Comparison of ENCODE assay signal across 21 cellular contexts in genomic region chr14:50057331-50057730, GRCh38. TPM values are rescaled to one million over a fixed set of nuclear protein-coding genes. Genes with fewer than 3 reads are reported as not detected.
DNase-seq lines count a peak whose midpoint lies in the region; ATAC-seq and TF ChIP-seq lines count a peak whose summit lies in the region.
"Had no signal": no experiment of that assay in that cellular context is flagged by ENCODE, and none has a peak within 500 bp of the region (broad histone marks: within the 10 kb centered on the region; RNA-seq: fewer than 3 reads in every experiment).

No MANE protein-coding gene starts in this region.

- H3K27me3 Mint-ChIP-seq in T-cell, result no peaks in the 10 kb centered on the region

- no peaks in the 10 kb centered on the region for H3K79me2 ChIP-seq in hepatocyte

- POLR2A ChIA-PET in T-cell (lab: Charles Lee), result no interaction called here

- H3K4me2 ChIP-seq in hepatocyte, result no peak overlapping the region
- H3K4me2 ChIP-seq: A549 had no signal

- no peaks in the 10 kb centered on the region for H3K9me3 ChIP-seq in hepatocyte (ENCODE audit: low read depth)
- H3K9me3 ChIP-seq: A549, BE2C, Peyer's patch, SJCRH30 had no signal

- peaks cover 14% of the 10 kb centered on the region for H3K36me3 Mint-ChIP-seq in T-cell
- H3K36me3 Mint-ChIP-seq in stimulated activated effector memory CD8-positive, alpha-beta T cell treated with anti-CD3 and anti-CD28 coated beads, Interleukin-12 subunit alpha, Interleukin-12 subunit beta, amount 100 ng/mL, for 72 hours, result peaks cover 30% of the 10 kb centered on the region

- no peaks in the 10 kb centered on the region for H3K27me3 ChIP-seq in hepatocyte
- H3K27me3 ChIP-seq: BE2C, Peyer's patch, SJCRH30 had no signal

- no peaks in the 10 kb centered on the region for H3K9me2 ChIP-seq in hepatocyte (replicated peaks; ENCODE audit: insufficient read depth)

- DNase-seq in activated effector memory CD4-positive, alpha-beta T cell treated with anti-CD3 and anti-CD28 coated beads, Interleukin-2, amount 50 U/mL, for 16 hours, result peak; percentile 42
- no peak for DNase-seq in activated effector memory CD4-positive, alpha-beta T cell treated with Interleukin-2 at 50 U/mL for 16 hours
- no peak for DNase-seq in T-cell
- DNase-seq in hepatocyte (ENCODE audit: low spot score), result no peak
- DNase-seq in stimulated activated effector memory CD8-positive, alpha-beta T cell treated with anti-CD3 and anti-CD28 coated beads, Interleukin-12 subunit alpha, Interleukin-12 subunit beta, amount 100 ng/mL, for 72 hours (ENCODE audit: low spot score in 2 of 2), result no peak
- no peak for DNase-seq in NCI-H1417 (lab: John Stamatoyannopoulos, UW)
- DNase-seq: activated gamma-delta T cell treated with Interleukin-2 at 50 U/mL for 16 hours; amniotic stem cell; BE2C; Calu3; NCI-H1048; NCI-H187; NCI-H2171 treated with DMSO at 0.1 percent for 48 hours; NCI-H524; NK-92 treated with Interleukin-12 subunit alpha and Interleukin-12 subunit beta, amount 100 ng/mL, for 24 hours; occipital lobe; SJCRH30 had no signal

- no peaks in the 10 kb centered on the region for H3K9me3 Mint-ChIP-seq in T-cell
- no peaks in the 10 kb centered on the region for H3K9me3 Mint-ChIP-seq in stimulated activated effector memory CD8-positive, alpha-beta T cell treated with anti-CD3 and anti-CD28 coated beads, Interleukin-12 subunit alpha, Interleukin-12 subunit beta, amount 100 ng/mL, for 72 hours

- WGBS in hepatocyte (ENCODE audit: low lambda C conversion rate, missing lambda C conversion rate), result 92% methylated on average over 5 of the region's 5 CpGs

- H3K27ac Mint-ChIP-seq in T-cell, result peak overlapping the region; percentile 64 to 77
- peak overlapping the region; percentile 85 for H3K27ac Mint-ChIP-seq in stimulated activated effector memory CD8-positive, alpha-beta T cell treated with anti-CD3 and anti-CD28 coated beads, Interleukin-12 subunit alpha, Interleukin-12 subunit beta, amount 100 ng/mL, for 72 hours

- H2AFZ ChIP-seq in hepatocyte, result no peak overlapping the region

- H3K4me1 ChIP-seq in hepatocyte (ENCODE audit: insufficient read depth), result peaks cover 27% of the 10 kb centered on the region

- no peak overlapping the region for H3K4me3 Mint-ChIP-seq in T-cell
- H3K4me3 Mint-ChIP-seq in stimulated activated effector memory CD8-positive, alpha-beta T cell treated with anti-CD3 and anti-CD28 coated beads, Interleukin-12 subunit alpha, Interleukin-12 subunit beta, amount 100 ng/mL, for 72 hours, result no peak overlapping the region

- peaks cover 52 to 59% (median 57%) of the 10 kb centered on the region in 3 donors for H3K4me1 Mint-ChIP-seq in T-cell
- peaks cover 66% of the 10 kb centered on the region for H3K4me1 Mint-ChIP-seq in stimulated activated effector memory CD8-positive, alpha-beta T cell treated with anti-CD3 and anti-CD28 coated beads, Interleukin-12 subunit alpha, Interleukin-12 subunit beta, amount 100 ng/mL, for 72 hours

- peak overlapping the region; percentile 82 for H3K27ac ChIP-seq in hepatocyte
- H3K27ac ChIP-seq: SJCRH30 had no signal

- H3K36me3 ChIP-seq in hepatocyte (replicated peaks; ENCODE audit: insufficient read depth, low read depth), result no peaks in the 10 kb centered on the region
- H3K36me3 ChIP-seq: BE2C, Peyer's patch, SJCRH30 had no signal

- TF ChIP-seq CTCF in hepatocyte (IDR thresholded peaks at IDR 0.05; ENCODE audit: poor library complexity), result no peak

- ATAC-seq in T-cell (replicated peaks in 1 of 4) (no peak), GM18861 (IDR thresholded peaks at IDR 0.05; ENCODE audit: unreplicated experiment) (no peak), GM21576 (IDR thresholded peaks at IDR 0.05; ENCODE audit: unreplicated experiment) (no peak)
- ATAC-seq in stimulated activated effector memory CD8-positive, alpha-beta T cell treated with anti-CD3 and anti-CD28 coated beads, Interleukin-12 subunit alpha, Interleukin-12 subunit beta, amount 100 ng/mL, for 72 hours, result no peak
- ATAC-seq: A549 had no signal

- no peak overlapping the region for H3K4me3 ChIP-seq in hepatocyte
- H3K4me3 ChIP-seq: A549, SJCRH30 had no signal

- H4K20me1 ChIP-seq in hepatocyte (ENCODE audit: insufficient read depth, poor library complexity, severe bottlenecking), result no peaks in the 10 kb centered on the region

- CTCF ChIA-PET in T-cell (lab: Charles Lee), result interaction anchor here in 1 of 2 donors (0.5 kb wide), 1 partner anchor 234 kb away, joined by 4 read pairs; no protein-coding TSS in a partner anchor

RNA-seq across cellular contexts. Expression of gene VCPKMT, which starts 59.0 kb away (rescaled TPM):
- total RNA-seq in T-cell (10 to 100 TPM; 16.3 to 24.4 (median 18.3) TPM), hepatocyte (11.4 and 11.5 TPM in 2 replicates)
- 6.1 and 8.5 TPM in 2 replicates for polyA plus RNA-seq in hepatocyte
